In genomic region chr6:156887623-156888269, GRCh38 we compare ENCODE assay signal across 20 cellular contexts.
DNase-seq lines count a peak whose midpoint lies in the region; ATAC-seq and TF ChIP-seq lines count a peak whose summit lies in the region.
"Had no signal": no experiment of that assay in that cellular context is flagged by ENCODE, and none has a peak within 500 bp of the region (broad histone marks: within the 10 kb centered on the region; RNA-seq: fewer than 3 reads in every experiment).

No MANE protein-coding gene starts in this region.

- peaks cover 45 to 64% (median 51%) of the 10 kb centered on the region in 3 donors for H3K4me1 Mint-ChIP-seq in IgD-negative memory B cell
- peaks cover 72% of the 10 kb centered on the region for H3K4me1 Mint-ChIP-seq in activated CD8-positive, alpha-beta T cell treated with anti-CD3 and anti-CD28 coated beads for 36 hours (ENCODE audit: low read depth)
- H3K4me1 Mint-ChIP-seq in stimulated activated effector memory CD8-positive, alpha-beta T cell treated with anti-CD3 and anti-CD28 coated beads, Interleukin-12 subunit alpha, Interleukin-12 subunit beta, amount 100 ng/mL, for 72 hours = peaks cover 46% of the 10 kb centered on the region

- ATAC-seq in activated CD8-positive, alpha-beta T cell treated with anti-CD3 and anti-CD28 coated beads for 36 hours = peak; percentile 85
- ATAC-seq in left ventricle myocardium superior = peak; percentile 33
- ATAC-seq in stimulated activated effector memory CD8-positive, alpha-beta T cell treated with anti-CD3 and anti-CD28 coated beads, Interleukin-12 subunit alpha, Interleukin-12 subunit beta, amount 100 ng/mL, for 72 hours = no peak
- ATAC-seq: GM12878, left colon, Panc1 had no signal

- H3K9me3 Mint-ChIP-seq in IgD-negative memory B cell = no peaks in the 10 kb centered on the region
- H3K9me3 Mint-ChIP-seq in activated CD8-positive, alpha-beta T cell treated with anti-CD3 and anti-CD28 coated beads for 36 hours = no peaks in the 10 kb centered on the region
- no peaks in the 10 kb centered on the region for H3K9me3 Mint-ChIP-seq in stimulated activated effector memory CD8-positive, alpha-beta T cell treated with anti-CD3 and anti-CD28 coated beads, Interleukin-12 subunit alpha, Interleukin-12 subunit beta, amount 100 ng/mL, for 72 hours
- H3K9me3 Mint-ChIP-seq: activated CD4-positive, alpha-beta memory T cell treated with anti-CD3 and anti-CD28 coated beads, Interleukin-2, amount 10 ng/mL, durations not matched to agents 7 days and 5 days; activated T-helper 2 cell treated with anti-CD3 and anti-CD28 coated beads, Interferon-gamma antibody, Interleukin-2, Interleukin-4, amounts not matched to agents 10 μg/mL and 5 μg/mL and 100 μg/mL, durations not matched to agents 14 hours and 24 hours and 36 hours had no signal

- H3K36me3 Mint-ChIP-seq in IgD-negative memory B cell = no peaks in the 10 kb centered on the region
- H3K36me3 Mint-ChIP-seq in activated CD8-positive, alpha-beta T cell treated with anti-CD3 and anti-CD28 coated beads for 36 hours (ENCODE audit: low read depth) = no peaks in the 10 kb centered on the region
- H3K36me3 Mint-ChIP-seq in stimulated activated effector memory CD8-positive, alpha-beta T cell treated with anti-CD3 and anti-CD28 coated beads, Interleukin-12 subunit alpha, Interleukin-12 subunit beta, amount 100 ng/mL, for 72 hours = peaks cover 4% of the 10 kb centered on the region

- no peak for TF ChIP-seq CTCF in activated CD8-positive, alpha-beta T cell treated with anti-CD3 and anti-CD28 coated beads for 36 hours (IDR thresholded peaks at IDR 0.05)

- POLR2A ChIA-PET in activated CD8-positive, alpha-beta T cell treated with anti-CD3 and anti-CD28 coated beads for 36 hours (lab: Charles Lee) = interaction anchor here (1.2 kb wide), 1 partner anchor 10 kb away, joined by 3 read pairs; no protein-coding TSS in a partner anchor

- DNase-seq in activated CD8-positive, alpha-beta T cell treated with anti-CD3 and anti-CD28 coated beads for 36 hours = peak; percentile 50
- DNase-seq in left ventricle myocardium superior = no peak
- no peak for DNase-seq in stimulated activated effector memory CD8-positive, alpha-beta T cell treated with anti-CD3 and anti-CD28 coated beads, Interleukin-12 subunit alpha, Interleukin-12 subunit beta, amount 100 ng/mL, for 72 hours (ENCODE audit: low spot score in 2 of 2)
- no peak for DNase-seq in CD1c-positive myeloid dendritic cell (ENCODE audit: extremely low spot score)
- DNase-seq in stimulated activated CD4-positive, alpha-beta T cell treated with anti-CD3 and anti-CD28 coated beads, Interleukin-2, amount 100 ng/mL, for 24 hours = no peak
- DNase-seq in GOT3 (lab: John Stamatoyannopoulos, UW) = no peak
- DNase-seq: activated CD4-positive, alpha-beta memory T cell treated with anti-CD3 and anti-CD28 coated beads, Interleukin-2, amount 10 ng/mL, durations not matched to agents 7 days and 5 days; cerebellar nuclear complex; effector memory CD4-positive, alpha-beta T cell; hypothalamus; left colon; NCI-H1092 treated with DMSO at 0.1 percent for 48 hours; NCI-H774; posterior cingulate gyrus; tibial artery had no signal

- intact Hi-C loops in activated CD8-positive, alpha-beta T cell treated with anti-CD3 and anti-CD28 coated beads for 36 hours (cut with micrococcal nuclease) = loop anchor here (10.0 kb wide), 1 partner anchor 103 kb away; no protein-coding TSS in a partner anchor
- intact Hi-C loops in left ventricle myocardium superior (cut with micrococcal nuclease) = no loop called here

- peak overlapping the region in 2 of 3 donors; percentile 9 to 22 for H3K27ac Mint-ChIP-seq in IgD-negative memory B cell
- H3K27ac Mint-ChIP-seq in activated CD8-positive, alpha-beta T cell treated with anti-CD3 and anti-CD28 coated beads for 36 hours = peak overlapping the region; percentile 90
- peak overlapping the region; percentile 57 for H3K27ac Mint-ChIP-seq in stimulated activated effector memory CD8-positive, alpha-beta T cell treated with anti-CD3 and anti-CD28 coated beads, Interleukin-12 subunit alpha, Interleukin-12 subunit beta, amount 100 ng/mL, for 72 hours
- H3K27ac Mint-ChIP-seq: activated CD4-positive, alpha-beta memory T cell treated with anti-CD3 and anti-CD28 coated beads, Interleukin-2, amount 10 ng/mL, durations not matched to agents 7 days and 5 days; activated T-helper 2 cell treated with anti-CD3 and anti-CD28 coated beads, Interferon-gamma antibody, Interleukin-2, Interleukin-4, amounts not matched to agents 10 μg/mL and 5 μg/mL and 100 μg/mL, durations not matched to agents 14 hours and 24 hours and 36 hours; B cell had no signal

- H3K27me3 Mint-ChIP-seq in IgD-negative memory B cell = no peaks in the 10 kb centered on the region
- no peaks in the 10 kb centered on the region for H3K27me3 Mint-ChIP-seq in activated CD8-positive, alpha-beta T cell treated with anti-CD3 and anti-CD28 coated beads for 36 hours
- H3K27me3 Mint-ChIP-seq: activated CD4-positive, alpha-beta memory T cell treated with anti-CD3 and anti-CD28 coated beads, Interleukin-2, amount 10 ng/mL, durations not matched to agents 7 days and 5 days; B cell had no signal

- no peak overlapping the region for H3K4me3 Mint-ChIP-seq in IgD-negative memory B cell
- H3K4me3 Mint-ChIP-seq in activated CD8-positive, alpha-beta T cell treated with anti-CD3 and anti-CD28 coated beads for 36 hours = peak overlapping the region; percentile 26
- H3K4me3 Mint-ChIP-seq in stimulated activated effector memory CD8-positive, alpha-beta T cell treated with anti-CD3 and anti-CD28 coated beads, Interleukin-12 subunit alpha, Interleukin-12 subunit beta, amount 100 ng/mL, for 72 hours = no peak overlapping the region
- H3K4me3 Mint-ChIP-seq: activated CD4-positive, alpha-beta memory T cell treated with anti-CD3 and anti-CD28 coated beads, Interleukin-2, amount 10 ng/mL, durations not matched to agents 7 days and 5 days; B cell had no signal

- CTCF ChIA-PET in activated CD8-positive, alpha-beta T cell treated with anti-CD3 and anti-CD28 coated beads for 36 hours (lab: Charles Lee) = interaction anchor here (0.7 kb wide), 1 partner anchor 10 kb away, joined by 3 read pairs; no protein-coding TSS in a partner anchor

Comparison
In these comparisons a context has a peak if more than half of its experiments do, and no peak if none do; other contexts are left out.
1. H3K27ac Mint-ChIP-seq: peak in every context shown above with its lines; median percentile 90 in activated CD8-positive, alpha-beta T cell treated with anti-CD3 and anti-CD28 coated beads for 36 hours; 57 in stimulated activated effector memory CD8-positive, alpha-beta T cell treated with anti-CD3 and anti-CD28 coated beads, Interleukin-12 subunit alpha, Interleukin-12 subunit beta, amount 100 ng/mL, for 72 hours; 16 in IgD-negative memory B cell.